Comparison of ENCODE assay signal across 1 cellular context in genomic region chr12:83796527-83796926, GRCh38.
TF ChIP-seq lines count a peak whose summit lies in the region.

No MANE protein-coding gene starts in this region.

TF ChIP-seq in H1, 55 proteins besides CTCF, POLR2A, EP300 and RAD21 (continued from another document):
- no peak for TF ChIP-seq NANOG (IDR thresholded peaks at IDR 0.05; ENCODE audit: insufficient read depth, low read depth, low read length, poor library complexity, severe bottlenecking)
- no peak for TF ChIP-seq SRF (IDR thresholded peaks at IDR 0.05; ENCODE audit: low read depth, low read length)
- TF ChIP-seq MAX (IDR thresholded peaks at IDR 0.05), result no peak
- TF ChIP-seq RNF2 (IDR thresholded peaks at IDR 0.05; ENCODE audit: borderline replicate concordance, low read depth, low read length, missing control alignments, poor library complexity, severe bottlenecking), result no peak
- TF ChIP-seq TEAD4 (IDR thresholded peaks at IDR 0.05; ENCODE audit: low read depth, low read length), result no peak
- no peak for TF ChIP-seq CBX8 (IDR thresholded peaks at IDR 0.05; ENCODE audit: borderline replicate concordance, low read depth, low read length)
- no peak for TF ChIP-seq JUN (IDR thresholded peaks at IDR 0.05; ENCODE audit: low read depth, low read length)
- no peak for TF ChIP-seq KDM4A (IDR thresholded peaks at IDR 0.05; ENCODE audit: low read depth, low read length, severe bottlenecking)
- no peak for TF ChIP-seq RFX5 (IDR thresholded peaks at IDR 0.05; ENCODE audit: borderline replicate concordance, low read depth, low read length)
- TF ChIP-seq BRCA1 (IDR thresholded peaks at IDR 0.05; ENCODE audit: low read depth, low read length), result no peak
- TF ChIP-seq NRF1 (IDR thresholded peaks at IDR 0.05; ENCODE audit: low read depth, low read length), result no peak
- TF ChIP-seq CREB1 (IDR thresholded peaks at IDR 0.05), result no peak
